ENCODE assay signal across 16 cellular contexts in the genomic region with DNA sequence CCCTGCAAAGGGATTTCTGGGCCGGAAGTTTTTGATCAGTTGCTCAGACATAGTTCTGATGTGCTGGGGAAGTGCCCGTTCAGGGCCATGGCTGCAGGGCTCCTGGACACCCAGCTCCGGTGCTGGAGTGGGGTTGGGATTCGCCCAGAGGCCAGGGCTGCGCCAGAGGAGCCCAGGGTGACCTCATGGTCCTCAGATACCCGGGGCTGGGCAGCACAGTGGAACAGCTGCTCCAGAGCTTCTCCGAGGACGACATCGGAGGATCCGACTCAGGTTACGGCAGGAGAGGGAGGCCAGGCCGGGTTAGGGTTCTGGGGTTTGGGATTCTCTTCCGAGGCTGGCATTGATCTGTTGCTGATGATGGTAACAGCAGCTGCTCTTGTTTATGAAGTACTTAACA. TPM values are rescaled to one million over a fixed set of nuclear protein-coding genes. Genes with fewer than 3 reads are reported as not detected.
A peak's percentile ranks its signal among the peaks of the same experiment; 100 is the strongest.
DNase-seq lines count a peak whose midpoint lies in the region; ATAC-seq and TF ChIP-seq lines count a peak whose summit lies in the region.
"Had no signal": no experiment of that assay in that cellular context is flagged by ENCODE, and none has a peak within 500 bp of the region (broad histone marks: within the 10 kb centered on the region; RNA-seq: fewer than 3 reads in every experiment).

No MANE protein-coding gene starts in this region.

- intact Hi-C loops in heart left ventricle (cut with DNase I), result no loop called here
- intact Hi-C loops in CD8-positive, alpha-beta T cell (cut with DNase I, micrococcal nuclease), result no loop called here

- peaks cover 0 to 57% (median 29%) of the 10 kb centered on the region in 12 donors for H3K4me1 ChIP-seq in heart left ventricle
- no peaks in the 10 kb centered on the region for H3K4me1 ChIP-seq in CD8-positive, alpha-beta T cell (ENCODE audit: insufficient read depth, low read length)

- peak overlapping the region; percentile 98 for H3K27ac Mint-ChIP-seq in progenitor cell of endocrine pancreas
- H3K27ac Mint-ChIP-seq in CD8-positive, alpha-beta T cell, result no peak overlapping the region
- H3K27ac Mint-ChIP-seq: activated naive CD8-positive, alpha-beta T cell; activated T-cell treated with anti-CD3 and anti-CD28 coated beads, Interleukin-2, amount 50 U/mL, for 24 hours; effector memory CD8-positive, alpha-beta T cell had no signal

- no peaks in the 10 kb centered on the region for H3K9me3 ChIP-seq in heart left ventricle
- H3K9me3 ChIP-seq in CD8-positive, alpha-beta T cell (ENCODE audit: low read length), result no peaks in the 10 kb centered on the region
- H3K9me3 ChIP-seq: testis had no signal

- peak; percentile 20 to 56 (median 38) for ATAC-seq in heart left ventricle
- ATAC-seq in CD8-positive, alpha-beta T cell, result no peak
- ATAC-seq: effector memory CD8-positive, alpha-beta T cell had no signal

- no peak for TF ChIP-seq CTCF in heart left ventricle (IDR thresholded peaks at IDR 0.05)
- no peak for TF ChIP-seq CTCF in progenitor cell of endocrine pancreas (IDR thresholded peaks at IDR 0.05; ENCODE audit: unreplicated experiment)
- no peak for TF ChIP-seq CTCF in CD8-positive, alpha-beta T cell (IDR thresholded peaks at IDR 0.05)

- H3K27me3 ChIP-seq in heart left ventricle, result no peaks in the 10 kb centered on the region
- no peaks in the 10 kb centered on the region for H3K27me3 ChIP-seq in CD8-positive, alpha-beta T cell (ENCODE audit: insufficient read depth, low read length)
- H3K27me3 ChIP-seq: testis had no signal

- no peaks in the 10 kb centered on the region for H3K36me3 ChIP-seq in heart left ventricle
- no peaks in the 10 kb centered on the region for H3K36me3 ChIP-seq in CD8-positive, alpha-beta T cell (ENCODE audit: insufficient read depth, low read length)

- no peak overlapping the region for H3K4me3 ChIP-seq in heart left ventricle
- no peak overlapping the region for H3K4me3 ChIP-seq in CD8-positive, alpha-beta T cell (ENCODE audit: low read depth, low read length)
- H3K4me3 ChIP-seq: testis had no signal

- peaks cover 30% of the 10 kb centered on the region for H3K4me1 Mint-ChIP-seq in progenitor cell of endocrine pancreas (ENCODE audit: low read depth)
- H3K4me1 Mint-ChIP-seq in CD8-positive, alpha-beta T cell (ENCODE audit: low read depth), result peaks cover 13% of the 10 kb centered on the region

- no peaks in the 10 kb centered on the region for H3K36me3 Mint-ChIP-seq in progenitor cell of endocrine pancreas (ENCODE audit: insufficient read depth)
- no peaks in the 10 kb centered on the region for H3K36me3 Mint-ChIP-seq in CD8-positive, alpha-beta T cell
- H3K36me3 Mint-ChIP-seq: activated naive CD8-positive, alpha-beta T cell had no signal

- H3K9me3 Mint-ChIP-seq in progenitor cell of endocrine pancreas (ENCODE audit: low read depth), result no peaks in the 10 kb centered on the region
- H3K9me3 Mint-ChIP-seq in CD8-positive, alpha-beta T cell, result no peaks in the 10 kb centered on the region
- H3K9me3 Mint-ChIP-seq: activated CD4-positive, alpha-beta T cell treated with anti-CD3 and anti-CD28 coated beads, Interleukin-2, amount 10 ng/mL, durations not matched to agents 7 days and 5 days; activated T-cell treated with anti-CD3 and anti-CD28 coated beads, Interleukin-2, amount 50 U/mL, for 24 hours; effector memory CD8-positive, alpha-beta T cell had no signal

- no peak overlapping the region for H3K4me3 Mint-ChIP-seq in progenitor cell of endocrine pancreas (ENCODE audit: low read depth)
- H3K4me3 Mint-ChIP-seq in CD8-positive, alpha-beta T cell, result no peak overlapping the region
- H3K4me3 Mint-ChIP-seq: activated CD4-positive, alpha-beta T cell treated with anti-CD3 and anti-CD28 coated beads, Interleukin-2, amount 10 ng/mL, durations not matched to agents 7 days and 5 days; activated naive CD8-positive, alpha-beta T cell; activated T-cell treated with anti-CD3 and anti-CD28 coated beads, Interleukin-2, amount 50 U/mL, for 24 hours; effector memory CD8-positive, alpha-beta T cell had no signal

- POLR2A ChIA-PET in CD8-positive, alpha-beta T cell (lab: Charles Lee), result no interaction called here

- 79 to 89% (median 86%) methylated on average over 10 to 13 of the region's 13 CpGs for WGBS in heart left ventricle, 4 donors

- CTCF ChIA-PET in CD8-positive, alpha-beta T cell (lab: Charles Lee), result no interaction called here

- H3K27ac ChIP-seq in heart left ventricle, result peak overlapping the region in 1 of 12 donors; percentile 34
- no peak overlapping the region for H3K27ac ChIP-seq in CD8-positive, alpha-beta T cell (ENCODE audit: low read depth, low read length)
- H3K27ac ChIP-seq: testis had no signal

- DNase-seq in DMS 273 treated with DMSO at 0.1 percent for 48 hours (lab: John Stamatoyannopoulos, UW), result peak; percentile 37
- DNase-seq in NCI-H2171 treated with DMSO at 0.1 percent for 48 hours (lab: John Stamatoyannopoulos, UW), result peak; percentile 87
- DNase-seq in heart left ventricle, result no peak
- no peak for DNase-seq in progenitor cell of endocrine pancreas (ENCODE audit: low spot score, unreplicated experiment)
- no peak for DNase-seq in GM19238 (ENCODE audit: insufficient read length, low spot score)
- no peak for DNase-seq in activated CD4-positive, alpha-beta T cell treated with anti-CD3 and anti-CD28 coated beads, Interleukin-2, amount 50 U/mL, for 48 hours
- no peak for DNase-seq in SW480 (ENCODE audit: low spot score)
- no peak for DNase-seq in CD8-positive, alpha-beta T cell
- DNase-seq: activated CD4-positive, alpha-beta T cell treated with anti-CD3 and anti-CD28 coated beads, Interleukin-2, amount 10 ng/mL, durations not matched to agents 7 days and 5 days; activated T-cell treated with anti-CD3 and anti-CD28 coated beads, Interleukin-2, amount 50 U/mL, for 24 hours; effector memory CD8-positive, alpha-beta T cell; foreskin melanocyte; GF-D8; NCI-H1092 treated with DMSO at 0.1 percent for 48 hours; testis had no signal

- H3K27me3 Mint-ChIP-seq in progenitor cell of endocrine pancreas, result no peaks in the 10 kb centered on the region
- H3K27me3 Mint-ChIP-seq in CD8-positive, alpha-beta T cell (ENCODE audit: low read depth), result no peaks in the 10 kb centered on the region
- H3K27me3 Mint-ChIP-seq: activated CD4-positive, alpha-beta T cell treated with anti-CD3 and anti-CD28 coated beads, Interleukin-2, amount 10 ng/mL, durations not matched to agents 7 days and 5 days; activated naive CD8-positive, alpha-beta T cell; activated T-cell treated with anti-CD3 and anti-CD28 coated beads, Interleukin-2, amount 50 U/mL, for 24 hours; effector memory CD8-positive, alpha-beta T cell had no signal

- no peak for TF ChIP-seq POLR2A in heart left ventricle (IDR thresholded peaks at IDR 0.05)

RNA-seq across cellular contexts. Expression of a gene that starts 20.9 kb away (rescaled TPM):
- total RNA-seq in heart left ventricle, result 10 to 100 TPM; 22.4 to 39.5 (median 29.3) TPM
- 10 to 100 TPM; 26.9 to 38.6 TPM for polyA plus RNA-seq in heart left ventricle
- 77.6 and 86.0 TPM in 2 replicates for total RNA-seq in progenitor cell of endocrine pancreas
- total RNA-seq in CD8-positive, alpha-beta T cell, result 10 to 100 TPM; 18.1 to 21.3 TPM

RNA-seq across cellular contexts. Expression of a gene that starts 36.2 kb away (rescaled TPM):
- total RNA-seq in heart left ventricle (10 to 100 TPM; 11.5 to 27.1 (median 17.3) TPM), progenitor cell of endocrine pancreas (49.1 and 53.3 TPM in 2 replicates)
- 10 to 100 TPM; 21.5 to 38.7 TPM for polyA plus RNA-seq in heart left ventricle
- total RNA-seq in CD8-positive, alpha-beta T cell, result 10 to 100 TPM; 25.9 to 27.6 TPM

RNA-seq across cellular contexts. Expression of a gene that starts 36.4 kb away (rescaled TPM):
- total RNA-seq in heart left ventricle (10 to 100 TPM; 10.0 to 29.3 (median 14.5) TPM), progenitor cell of endocrine pancreas (25.6 and 29.4 TPM in 2 replicates)
- polyA plus RNA-seq in heart left ventricle, result 10 to 100 TPM; 15.5 to 17.3 TPM
- 10 to 100 TPM; 27.9 TPM for total RNA-seq in CD8-positive, alpha-beta T cell

RNA-seq across cellular contexts. Expression of a gene that starts 44.0 kb away (rescaled TPM):
- total RNA-seq in heart left ventricle (1 to 10 TPM in 4 of 9 donors, under 1 TPM in 5; 0.21 to 6.0 (median 0.86) TPM), progenitor cell of endocrine pancreas (0.31 and 0.33 TPM in 2 replicates)
- 1 to 10 TPM in 1 of 2 donors, under 1 TPM in 1; 0.23 to 1.1 TPM for polyA plus RNA-seq in heart left ventricle
- not detected for total RNA-seq in CD8-positive, alpha-beta T cell

RNA-seq across cellular contexts. Expression of a gene that starts 56.2 kb away (rescaled TPM):
- 10 to 100 TPM; 27.0 to 56.5 (median 35.0) TPM for total RNA-seq in heart left ventricle
- 10 to 100 TPM; 44.6 to 76.5 TPM for polyA plus RNA-seq in heart left ventricle
- 32.6 and 39.3 TPM in 2 replicates for total RNA-seq in progenitor cell of endocrine pancreas
- total RNA-seq in CD8-positive, alpha-beta T cell, result 10 to 100 TPM in 1 of 2 experiments, 1 to 10 TPM in 1; 8.2 to 13.5 TPM

Comparison
In these comparisons a context has a peak if more than half of its experiments do, and no peak if none do; other contexts are left out.
1. DNase-seq: peak in DMS 273 treated with DMSO at 0.1 percent for 48 hours (single experiment) and NCI-H2171 treated with DMSO at 0.1 percent for 48 hours (single experiment); none in heart left ventricle (0 of 5), progenitor cell of endocrine pancreas (single experiment), GM19238 (single experiment), activated CD4-positive, alpha-beta T cell treated with anti-CD3 and anti-CD28 coated beads, Interleukin-2, amount 50 U/mL, for 48 hours (0 of 2), SW480 (single experiment) and CD8-positive, alpha-beta T cell (0 of 7).